ENCODE assay signal across 18 cellular contexts in the genomic region with DNA sequence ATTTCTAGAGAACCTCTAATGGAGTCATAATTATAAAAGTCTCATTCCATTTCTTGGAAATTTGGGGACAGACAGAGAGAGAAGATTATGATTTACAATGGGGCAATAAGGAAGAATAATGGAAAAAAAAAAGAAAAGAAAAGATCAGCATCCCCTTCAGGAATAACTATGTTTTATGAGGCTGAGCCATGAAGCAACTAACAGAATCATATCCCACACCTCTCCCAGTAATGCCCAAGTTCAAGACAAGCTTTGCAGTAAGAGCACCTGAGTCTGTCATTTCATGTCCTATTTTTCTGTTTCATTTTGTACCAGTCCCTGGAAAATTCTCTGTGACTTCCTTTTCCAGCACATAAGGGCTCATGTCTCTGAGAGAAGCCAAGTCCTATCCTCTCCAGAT.
DNase-seq lines count a peak whose midpoint lies in the region; ATAC-seq, FAIRE-seq and TF ChIP-seq lines count a peak whose summit lies in the region.
"Had no signal": no experiment of that assay in that cellular context is flagged by ENCODE, and none has a peak within 500 bp of the region (broad histone marks: within the 10 kb centered on the region; RNA-seq: fewer than 3 reads in every experiment).

No MANE protein-coding gene starts in this region.

- no peak overlapping the region for H2AFZ ChIP-seq in hepatocyte

- no peaks in the 10 kb centered on the region for H3K9me3 Mint-ChIP-seq in WTC11
- H3K9me3 Mint-ChIP-seq: CD8-positive, alpha-beta T cell; HFFc6 had no signal

- TF ChIP-seq CTCF in WTC11 (IDR thresholded peaks at IDR 0.05): no peak
- TF ChIP-seq CTCF in hepatocyte (IDR thresholded peaks at IDR 0.05; ENCODE audit: poor library complexity): no peak
- no peak for TF ChIP-seq CTCF in pancreas (IDR thresholded peaks at IDR 0.05)
- no peak for TF ChIP-seq CTCF in GM13976 (IDR thresholded peaks at IDR 0.05; ENCODE audit: borderline replicate concordance, control extremely low read depth, extremely low read depth, insufficient read depth, missing control alignments)

- no peaks in the 10 kb centered on the region for H3K9me2 ChIP-seq in hepatocyte (replicated peaks; ENCODE audit: insufficient read depth)

- H3K27me3 ChIP-seq in BLaER1 treated with 17β-estradiol and CSF1 and Interleukin-3, amounts not matched to agents 10 nM and 100 nM: no peaks in the 10 kb centered on the region
- H3K27me3 ChIP-seq in hepatocyte (no peaks in the 10 kb centered on the region), pancreas (peaks cover 0 to 6% (median 0%) of the 10 kb centered on the region in 4 donors)

- peak overlapping the region in 6 of 11 experiments; percentile 1 to 98 (median 96); a peak in 7 of 22 replicates for H3K4me2 ChIP-seq in BLaER1 treated with 17β-estradiol and CSF1 and Interleukin-3, amounts not matched to agents 10 nM and 100 nM
- H3K4me2 ChIP-seq in hepatocyte: no peak overlapping the region

- intact Hi-C loops in pancreas (cut with DNase I): loop anchor here in 1 of 3 donors (5.0 to 10.0 kb wide), 2 partner anchors 69 to 401 kb away; a partner anchor contains a TSS

- in situ Hi-C loops in GM13976 (cut with MboI; ENCODE audit: low sequenced_read_pairs, unreplicated experiment): loop anchor here (10.0 kb wide), 1 partner anchor 409 kb away; no protein-coding TSS in a partner anchor

- H4K20me1 ChIP-seq in BLaER1 treated with 17β-estradiol and CSF1 and Interleukin-3, amounts not matched to agents 10 nM and 100 nM: no peaks in the 10 kb centered on the region
- no peaks in the 10 kb centered on the region for H4K20me1 ChIP-seq in hepatocyte (ENCODE audit: insufficient read depth, poor library complexity, severe bottlenecking)

- H3K27me3 Mint-ChIP-seq in WTC11 (ENCODE audit: low read depth): peaks cover 4% of the 10 kb centered on the region; the same call in 1 of the 2 replicates

- peaks cover 14 to 23% (median 21%) of the 10 kb centered on the region in 10 experiments for H3K4me1 ChIP-seq in BLaER1 treated with 17β-estradiol and CSF1 and Interleukin-3, amounts not matched to agents 10 nM and 100 nM
- peaks cover 12% of the 10 kb centered on the region for H3K4me1 ChIP-seq in hepatocyte (ENCODE audit: insufficient read depth)
- H3K4me1 ChIP-seq in pancreas: no peaks in the 10 kb centered on the region

- no peaks in the 10 kb centered on the region for H3K36me3 Mint-ChIP-seq in WTC11
- H3K36me3 Mint-ChIP-seq: CD14-positive monocyte; CD8-positive, alpha-beta T cell had no signal

- POLR2A ChIA-PET in WTC11 (lab: Charles Lee): no interaction called here

- H3K9ac ChIP-seq in BLaER1 treated with 17β-estradiol and CSF1 and Interleukin-3, amounts not matched to agents 10 nM and 100 nM: no peak overlapping the region

- H3K27ac ChIP-seq in BLaER1 treated with 17β-estradiol and CSF1 and Interleukin-3, amounts not matched to agents 10 nM and 100 nM: no peak overlapping the region
- H3K27ac ChIP-seq in hepatocyte: peak overlapping the region; percentile 4
- no peak overlapping the region for H3K27ac ChIP-seq in pancreas
- H3K27ac ChIP-seq: HL-60 had no signal

- ATAC-seq in WTC11: no peak
- ATAC-seq in pancreas: no peak
- ATAC-seq in GM21515 (IDR thresholded peaks at IDR 0.05; ENCODE audit: unreplicated experiment): no peak
- ATAC-seq in SK-N-SH treated with all-trans-retinoic acid at 6 μM for 48 hours: no peak
- ATAC-seq: CD8-positive, alpha-beta T cell; GM12878; K562 had no signal

- peaks cover 0 to 11% (median 0%) of the 10 kb centered on the region in 11 experiments; a peak in 3 of 22 replicates for H3K36me3 ChIP-seq in BLaER1 treated with 17β-estradiol and CSF1 and Interleukin-3, amounts not matched to agents 10 nM and 100 nM
- H3K36me3 ChIP-seq in hepatocyte (replicated peaks; ENCODE audit: insufficient read depth, low read depth) (no peaks in the 10 kb centered on the region), pancreas (no peaks in the 10 kb centered on the region)

- no peak overlapping the region for H3K4me3 Mint-ChIP-seq in WTC11
- H3K4me3 Mint-ChIP-seq: B cell; CD14-positive monocyte; CD8-positive, alpha-beta T cell; HFFc6 had no signal

- no peaks in the 10 kb centered on the region for H3K79me2 ChIP-seq in hepatocyte

- H3K4me1 Mint-ChIP-seq in WTC11: peaks cover 24% of the 10 kb centered on the region

- DNase-seq in WTC11 (ENCODE audit: low spot score): no peak
- DNase-seq in hepatocyte (ENCODE audit: low spot score): no peak
- no peak for DNase-seq in pancreas
- DNase-seq in mesenteric fat pad (ENCODE audit: low spot score): no peak
- no peak for DNase-seq in GM13976 (ENCODE audit: low spot score)
- DNase-seq: CD8-positive, alpha-beta T cell; COR-L47; HCEC 1CT; HFFc6 had no signal

- no peak overlapping the region for H3K4me3 ChIP-seq in BLaER1 treated with 17β-estradiol and CSF1 and Interleukin-3, amounts not matched to agents 10 nM and 100 nM
- no peak overlapping the region for H3K4me3 ChIP-seq in hepatocyte
- no peak overlapping the region for H3K4me3 ChIP-seq in pancreas
- H3K4me3 ChIP-seq: GM12878, K562 had no signal

- peak overlapping the region; percentile 31; the same call in 1 of the 2 replicates for H3K27ac Mint-ChIP-seq in WTC11
- H3K27ac Mint-ChIP-seq: B cell; CD8-positive, alpha-beta T cell; HFFc6 had no signal

- CTCF ChIA-PET in WTC11 (lab: Charles Lee): interaction anchor here (1.2 to 2.0 kb wide), 3 partner anchors 24 to 402 kb away, joined by 4 to 15 read pairs (median 4); no protein-coding TSS in a partner anchor

- H3K9me3 ChIP-seq in BLaER1 treated with 17β-estradiol and CSF1 and Interleukin-3, amounts not matched to agents 10 nM and 100 nM (replicated peaks in 1 of 11): peaks cover 22 to 35% (median 27%) of the 10 kb centered on the region in 11 experiments
- no peaks in the 10 kb centered on the region for H3K9me3 ChIP-seq in hepatocyte (ENCODE audit: low read depth)
- H3K9me3 ChIP-seq in pancreas: no peaks in the 10 kb centered on the region

- FAIRE-seq in pancreas (lab: Jason Lieb, UNC): peak; percentile 34
- FAIRE-seq: GM12878, GM19239, K562 had no signal

TF ChIP-seq in WTC11, 78 proteins besides CTCF, POLR2A, EP300 and RAD21 (continues in another document):
- TF ChIP-seq SMAD3 (CRISPR knock-in tag; IDR thresholded peaks at IDR 0.05; ENCODE audit: borderline replicate concordance): no peak
- TF ChIP-seq, protein P1, sequence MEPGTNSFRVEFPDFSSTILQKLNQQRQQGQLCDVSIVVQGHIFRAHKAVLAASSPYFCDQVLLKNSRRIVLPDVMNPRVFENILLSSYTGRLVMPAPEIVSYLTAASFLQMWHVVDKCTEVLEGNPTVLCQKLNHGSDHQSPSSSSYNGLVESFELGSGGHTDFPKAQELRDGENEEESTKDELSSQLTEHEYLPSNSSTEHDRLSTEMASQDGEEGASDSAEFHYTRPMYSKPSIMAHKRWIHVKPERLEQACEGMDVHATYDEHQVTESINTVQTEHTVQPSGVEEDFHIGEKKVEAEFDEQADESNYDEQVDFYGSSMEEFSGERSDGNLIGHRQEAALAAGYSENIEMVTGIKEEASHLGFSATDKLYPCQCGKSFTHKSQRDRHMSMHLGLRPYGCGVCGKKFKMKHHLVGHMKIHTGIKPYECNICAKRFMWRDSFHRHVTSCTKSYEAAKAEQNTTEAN (CRISPR knock-in tag; IDR thresholded peaks at IDR 0.05): no peak
- TF ChIP-seq, protein P2, sequence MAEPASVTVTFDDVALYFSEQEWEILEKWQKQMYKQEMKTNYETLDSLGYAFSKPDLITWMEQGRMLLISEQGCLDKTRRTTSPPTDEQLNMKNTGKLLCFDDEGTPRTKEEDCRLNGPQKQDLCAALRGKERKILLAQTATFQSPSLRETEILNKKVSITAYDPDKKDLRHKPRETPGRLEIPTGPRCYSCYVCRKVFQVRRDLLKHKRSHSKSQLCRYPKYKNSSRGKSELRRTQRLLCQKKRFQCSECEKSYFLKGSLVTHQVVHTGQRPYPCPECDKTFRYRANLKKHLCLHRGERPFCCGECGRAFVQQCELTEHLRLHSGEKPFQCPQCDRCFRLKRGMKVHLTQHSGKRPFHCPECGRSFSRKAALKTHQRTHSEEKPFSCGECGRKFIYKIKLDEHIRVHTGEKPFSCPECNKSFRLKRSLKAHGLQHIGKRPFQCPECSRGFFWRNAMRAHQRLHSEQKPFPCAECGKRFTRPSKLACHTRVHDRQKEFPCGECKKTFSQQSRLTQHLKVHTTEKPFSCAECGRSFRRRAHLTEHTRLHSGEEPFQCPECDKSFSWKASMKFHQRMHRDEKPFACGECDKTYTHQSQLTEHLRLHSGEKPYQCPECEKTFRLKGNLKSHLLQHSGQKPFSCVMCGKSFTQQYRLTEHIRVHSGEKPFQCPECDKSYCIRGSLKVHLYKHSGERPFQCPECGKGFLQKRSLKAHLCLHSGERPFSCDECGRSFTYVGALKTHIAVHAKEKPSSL (CRISPR knock-in tag; conservative IDR thresholded peaks at IDR 0.05): no peak

TF ChIP-seq in SK-N-SH treated with all-trans-retinoic acid at 6 μM for 48 hours, 23 proteins besides CTCF, POLR2A, EP300 and RAD21 (continues in another document):
- TF ChIP-seq ESRRG (CRISPR knock-in tag; IDR thresholded peaks at IDR 0.05) (no peak), ZFP30 (CRISPR knock-in tag; IDR thresholded peaks at IDR 0.05) (no peak), SNAI2 (CRISPR knock-in tag; IDR thresholded peaks at IDR 0.05) (no peak), RARB (CRISPR knock-in tag; IDR thresholded peaks at IDR 0.05) (no peak)
- TF ChIP-seq, protein P3, sequence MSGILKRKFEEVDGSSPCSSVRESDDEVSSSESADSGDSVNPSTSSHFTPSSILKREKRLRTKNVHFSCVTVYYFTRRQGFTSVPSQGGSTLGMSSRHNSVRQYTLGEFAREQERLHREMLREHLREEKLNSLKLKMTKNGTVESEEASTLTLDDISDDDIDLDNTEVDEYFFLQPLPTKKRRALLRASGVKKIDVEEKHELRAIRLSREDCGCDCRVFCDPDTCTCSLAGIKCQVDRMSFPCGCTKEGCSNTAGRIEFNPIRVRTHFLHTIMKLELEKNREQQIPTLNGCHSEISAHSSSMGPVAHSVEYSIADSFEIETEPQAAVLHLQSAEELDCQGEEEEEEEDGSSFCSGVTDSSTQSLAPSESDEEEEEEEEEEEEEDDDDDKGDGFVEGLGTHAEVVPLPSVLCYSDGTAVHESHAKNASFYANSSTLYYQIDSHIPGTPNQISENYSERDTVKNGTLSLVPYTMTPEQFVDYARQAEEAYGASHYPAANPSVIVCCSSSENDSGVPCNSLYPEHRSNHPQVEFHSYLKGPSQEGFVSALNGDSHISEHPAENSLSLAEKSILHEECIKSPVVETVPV (CRISPR knock-in tag; IDR thresholded peaks at IDR 0.05): no peak
- TF ChIP-seq, protein P4, sequence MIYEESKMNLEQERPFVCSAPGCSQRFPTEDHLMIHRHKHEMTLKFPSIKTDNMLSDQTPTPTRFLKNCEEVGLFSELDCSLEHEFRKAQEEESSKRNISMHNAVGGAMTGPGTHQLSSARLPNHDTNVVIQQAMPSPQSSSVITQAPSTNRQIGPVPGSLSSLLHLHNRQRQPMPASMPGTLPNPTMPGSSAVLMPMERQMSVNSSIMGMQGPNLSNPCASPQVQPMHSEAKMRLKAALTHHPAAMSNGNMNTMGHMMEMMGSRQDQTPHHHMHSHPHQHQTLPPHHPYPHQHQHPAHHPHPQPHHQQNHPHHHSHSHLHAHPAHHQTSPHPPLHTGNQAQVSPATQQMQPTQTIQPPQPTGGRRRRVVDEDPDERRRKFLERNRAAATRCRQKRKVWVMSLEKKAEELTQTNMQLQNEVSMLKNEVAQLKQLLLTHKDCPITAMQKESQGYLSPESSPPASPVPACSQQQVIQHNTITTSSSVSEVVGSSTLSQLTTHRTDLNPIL (CRISPR knock-in tag; IDR thresholded peaks at IDR 0.05; ENCODE audit: low read depth): no peak
